Comparison of ENCODE assay signal across 22 cellular contexts in genomic region chr9:16421534-16421933, GRCh38.
DNase-seq lines count a peak whose midpoint lies in the region; ATAC-seq, FAIRE-seq and TF ChIP-seq lines count a peak whose summit lies in the region.
"Had no signal": no experiment of that assay in that cellular context is flagged by ENCODE, and none has a peak within 500 bp of the region (broad histone marks: within the 10 kb centered on the region; RNA-seq: fewer than 3 reads in every experiment).

No MANE protein-coding gene starts in this region.

- no peaks in the 10 kb centered on the region for H3K9me3 Mint-ChIP-seq in astrocyte (ENCODE audit: unreplicated experiment)
- peaks cover 4% of the 10 kb centered on the region for H3K9me3 Mint-ChIP-seq in activated T-cell treated with anti-CD3 and anti-CD28 coated beads, Interleukin-2, amount 50 U/mL, for 24 hours
- H3K9me3 Mint-ChIP-seq: HFFc6 had no signal

- no peak overlapping the region for H3K4me3 ChIP-seq in HEK293 (ENCODE audit: low read depth, low read length)
- no peak overlapping the region for H3K4me3 ChIP-seq in astrocyte (ENCODE audit: insufficient read depth, low read depth, low read length)
- no peak overlapping the region for H3K4me3 ChIP-seq in PC-3 (ENCODE audit: low read length)
- H3K4me3 ChIP-seq in esophagus muscularis mucosa, result no peak overlapping the region
- H3K4me3 ChIP-seq: body of pancreas, hepatocyte, SJSA1, spleen, thyroid gland had no signal

- H3K79me2 ChIP-seq in astrocyte (ENCODE audit: insufficient read depth, low read length) (no peaks in the 10 kb centered on the region), PC-3 (ENCODE audit: low read length) (no peaks in the 10 kb centered on the region)
- H3K79me2 ChIP-seq: hepatocyte had no signal

- no peaks in the 10 kb centered on the region for H3K27me3 Mint-ChIP-seq in astrocyte (ENCODE audit: low read depth, unreplicated experiment)
- no peaks in the 10 kb centered on the region for H3K27me3 Mint-ChIP-seq in activated T-cell treated with anti-CD3 and anti-CD28 coated beads, Interleukin-2, amount 50 U/mL, for 24 hours
- H3K27me3 Mint-ChIP-seq: B cell had no signal

- peak; percentile 46 for DNase-seq in Ammon's horn (ENCODE audit: low spot score)
- DNase-seq in astrocyte (ENCODE audit: low read depth), result peak; percentile 44
- DNase-seq in iris pigment epithelial cell (ENCODE audit: low read depth), result peak; percentile 85
- no peak for DNase-seq in activated T-cell treated with anti-CD3 and anti-CD28 coated beads, Interleukin-2, amount 50 U/mL, for 24 hours
- DNase-seq in PC-3, result no peak
- no peak for DNase-seq in NAMALWA (ENCODE audit: low spot score)
- DNase-seq in esophagus muscularis mucosa (ENCODE audit: extremely low spot score), result no peak
- DNase-seq: activated CD4-positive, alpha-beta T cell treated with anti-CD3 and anti-CD28 coated beads, Interleukin-2, amount 50 U/mL, for 48 hours; activated naive CD4-positive, alpha-beta T cell treated with anti-CD3 and anti-CD28 coated beads, Interleukin-2, amount 50 U/mL, for 16 hours; activated T-cell treated with anti-CD3 and anti-CD28 coated beads, Interleukin-2, amount 50 U/mL, for 1 hour; body of pancreas; HFFc6; left cardiac atrium; MV-4-11; NCI-H2227 treated with DMSO at 0.1 percent for 48 hours; posterior cingulate gyrus; spleen; thyroid gland had no signal

- H3K9me3 ChIP-seq in HEK293 (ENCODE audit: control insufficient read depth, insufficient read depth, low read depth, low read length) (no peaks in the 10 kb centered on the region), astrocyte (ENCODE audit: insufficient read depth, low read depth, low read length) (no peaks in the 10 kb centered on the region), PC-3 (ENCODE audit: low read length) (no peaks in the 10 kb centered on the region), esophagus muscularis mucosa (no peaks in the 10 kb centered on the region)
- H3K9me3 ChIP-seq: body of pancreas, SJSA1, spleen, thyroid gland had no signal

- no peaks in the 10 kb centered on the region for H3K36me3 ChIP-seq in HEK293 (ENCODE audit: control insufficient read depth in 2 of 2, insufficient read depth in 1 of 2, low read length in 2 of 2)
- peaks cover 5% of the 10 kb centered on the region for H3K36me3 ChIP-seq in astrocyte (ENCODE audit: insufficient read depth, low read length)
- H3K36me3 ChIP-seq in PC-3 (ENCODE audit: low read depth, low read length), result no peaks in the 10 kb centered on the region; the same call in 1 of the 2 replicates
- H3K36me3 ChIP-seq in esophagus muscularis mucosa, result peaks cover 0 to 9% (median 7%) of the 10 kb centered on the region in 4 donors
- H3K36me3 ChIP-seq: SJSA1, spleen, thyroid gland had no signal

- TF ChIP-seq POLR2A in esophagus muscularis mucosa (IDR thresholded peaks at IDR 0.05; ENCODE audit: low read depth), result no peak

- H4K20me1 ChIP-seq in astrocyte (ENCODE audit: insufficient read depth, low read length), result peaks cover 11% of the 10 kb centered on the region
- H4K20me1 ChIP-seq in PC-3 (ENCODE audit: low read length), result no peaks in the 10 kb centered on the region

- H3K4me1 Mint-ChIP-seq in astrocyte (ENCODE audit: low read depth, unreplicated experiment), result peaks cover 56% of the 10 kb centered on the region
- no peaks in the 10 kb centered on the region for H3K4me1 Mint-ChIP-seq in activated T-cell treated with anti-CD3 and anti-CD28 coated beads, Interleukin-2, amount 50 U/mL, for 24 hours (ENCODE audit: low read depth)
- H3K4me1 Mint-ChIP-seq: B cell had no signal

- no peak overlapping the region for H3K4me3 Mint-ChIP-seq in astrocyte (ENCODE audit: unreplicated experiment)
- H3K4me3 Mint-ChIP-seq in activated T-cell treated with anti-CD3 and anti-CD28 coated beads, Interleukin-2, amount 50 U/mL, for 24 hours, result no peak overlapping the region
- H3K4me3 Mint-ChIP-seq: B cell, HFFc6 had no signal

- peaks cover 10% of the 10 kb centered on the region for H3K27me3 ChIP-seq in astrocyte (ENCODE audit: insufficient read depth, low read length)
- no peaks in the 10 kb centered on the region for H3K27me3 ChIP-seq in PC-3 (ENCODE audit: low read length)
- no peaks in the 10 kb centered on the region for H3K27me3 ChIP-seq in esophagus muscularis mucosa
- H3K27me3 ChIP-seq: body of pancreas, hepatocyte, SJSA1, spleen, thyroid gland had no signal

- peaks cover 6% of the 10 kb centered on the region; the same call in 1 of the 2 replicates for H3K4me1 ChIP-seq in HEK293 (ENCODE audit: control insufficient read depth, insufficient read depth, low read length)
- peaks cover 25% of the 10 kb centered on the region for H3K4me1 ChIP-seq in astrocyte (ENCODE audit: insufficient read depth, low read length)
- peaks cover 34% of the 10 kb centered on the region for H3K4me1 ChIP-seq in PC-3 (ENCODE audit: insufficient read depth, low read length)
- H3K4me1 ChIP-seq in esophagus muscularis mucosa, result peaks cover 0 to under 1% (median 0%) of the 10 kb centered on the region in 4 donors
- H3K4me1 ChIP-seq: body of pancreas, spleen had no signal

- intact Hi-C loops in PC-3 (cut with micrococcal nuclease) (no loop called here), esophagus muscularis mucosa (cut with DNase I) (no loop called here)

- no peaks in the 10 kb centered on the region for H3K9me2 ChIP-seq in PC-3 (replicated peaks; ENCODE audit: low read length)

- no peak for TF ChIP-seq EP300 in esophagus muscularis mucosa (IDR thresholded peaks at IDR 0.05)

- H3K27ac ChIP-seq in HEK293 (ENCODE audit: extremely low read depth, low read depth, low read length) (no peak overlapping the region), astrocyte (ENCODE audit: low read depth, low read length) (no peak overlapping the region), PC-3 (ENCODE audit: low read length) (no peak overlapping the region), esophagus muscularis mucosa (replicated peaks in 1 of 4) (no peak overlapping the region)
- H3K27ac ChIP-seq: body of pancreas, hepatocyte, SJSA1, spleen, thyroid gland had no signal

- WGBS in esophagus muscularis mucosa, result 81% methylated on average over 7 of the region's 7 CpGs

- POLR2A ChIA-PET in HEK293 (lab: Yijun Ruan, JAX), result no interaction called here
- POLR2A ChIA-PET in PC-3 (lab: Charles Lee; ENCODE audit: unreplicated experiment), result no interaction called here

- TF ChIP-seq CTCF in HEK293 (tag by site-specific recombination; IDR thresholded peaks at IDR 0.05), result no peak
- no peak for TF ChIP-seq CTCF in astrocyte (IDR thresholded peaks at IDR 0.05; ENCODE audit: insufficient read depth, low read depth, low read length)
- TF ChIP-seq CTCF in PC-3 (conservative IDR thresholded peaks at IDR 0.05; ENCODE audit: low read depth, low read length), result no peak
- TF ChIP-seq CTCF in esophagus muscularis mucosa (IDR thresholded peaks at IDR 0.05), result no peak

- H3K4me2 ChIP-seq in astrocyte (ENCODE audit: low read length), result peak overlapping the region; percentile 27
- H3K4me2 ChIP-seq in PC-3 (ENCODE audit: low read length), result no peak overlapping the region
- H3K4me2 ChIP-seq: hepatocyte had no signal

- CTCF ChIA-PET in HEK293 (lab: Yijun Ruan, JAX), result no interaction called here
- CTCF ChIA-PET in PC-3 (lab: Charles Lee), result no interaction called here

- H3K36me3 Mint-ChIP-seq in astrocyte (ENCODE audit: low read depth, unreplicated experiment), result peaks cover 18% of the 10 kb centered on the region
- no peaks in the 10 kb centered on the region for H3K36me3 Mint-ChIP-seq in activated T-cell treated with anti-CD3 and anti-CD28 coated beads, Interleukin-2, amount 50 U/mL, for 24 hours (ENCODE audit: low read depth)

- H3K9ac ChIP-seq in astrocyte (ENCODE audit: low read length) (no peak overlapping the region), PC-3 (ENCODE audit: low read length) (no peak overlapping the region)

- no TSS peak for BruUV-seq in PC-3 (replicated peaks; lab: Mats Ljungman, UMichigan)

- no peak for ATAC-seq in PC-3
- ATAC-seq: body of pancreas, left cardiac atrium had no signal

- no peaks in the 10 kb centered on the region for H3F3A ChIP-seq in PC-3 (ENCODE audit: low read length, unreplicated experiment)

- peak; percentile 60 for FAIRE-seq in astrocyte (lab: Jason Lieb, UNC)

- H2AFZ ChIP-seq in astrocyte (ENCODE audit: low read depth, low read length) (no peak overlapping the region), PC-3 (ENCODE audit: low read length) (no peak overlapping the region)
- H2AFZ ChIP-seq: hepatocyte had no signal

- H3K27ac Mint-ChIP-seq in astrocyte (ENCODE audit: unreplicated experiment), result peak overlapping the region; percentile 21
- H3K27ac Mint-ChIP-seq in activated T-cell treated with anti-CD3 and anti-CD28 coated beads, Interleukin-2, amount 50 U/mL, for 24 hours, result no peak overlapping the region
- H3K27ac Mint-ChIP-seq: B cell, HFFc6 had no signal

TF ChIP-seq in HEK293, 187 proteins besides CTCF, POLR2A, EP300 and RAD21:
- TF ChIP-seq PBX3 (CRISPR knock-in tag; IDR thresholded peaks at IDR 0.05), result no peak
- TF ChIP-seq ZNF600 (tag by site-specific recombination; IDR thresholded peaks at IDR 0.05), result 0 out of 2 replicates have a peak, but pooled peaks have one; percentile 18
- peak; percentile 39; the same call in 1 of the 2 replicates for TF ChIP-seq FEZF1 (tag by site-specific recombination; IDR thresholded peaks at IDR 0.05)

Comparison
In these comparisons a context has a peak if more than half of its experiments do, and no peak if none do; other contexts are left out.
1. DNase-seq: peak in Ammon's horn (single experiment), astrocyte (single experiment) and iris pigment epithelial cell (single experiment); none in activated T-cell treated with anti-CD3 and anti-CD28 coated beads, Interleukin-2, amount 50 U/mL, for 24 hours (single experiment), PC-3 (single experiment), NAMALWA (single experiment) and esophagus muscularis mucosa (single experiment).